20 cellular contexts compared by ENCODE assay signal in genomic region chr14:94321421-94322271, GRCh38. TPM values are rescaled to one million over a fixed set of nuclear protein-coding genes. Genes with fewer than 3 reads are reported as not detected.
"Had no signal": no experiment of that assay in that cellular context is flagged by ENCODE, and none has a peak within 500 bp of the region (broad histone marks: within the 10 kb centered on the region; RNA-seq: fewer than 3 reads in every experiment).

No MANE protein-coding gene starts in this region.

- H3K9me3 ChIP-seq: ascending aorta, pancreas, tibial artery had no signal

- H3K4me1 Mint-ChIP-seq: activated naive CD8-positive, alpha-beta T cell treated with anti-CD3 and anti-CD28 coated beads, Interleukin-2, amount 50 U/mL, for 24 hours; neural crest cell; T-cell had no signal

- H3K4me1 ChIP-seq: ascending aorta, left ventricle myocardium inferior, pancreas, tibial artery had no signal

- DNase-seq: activated CD4-positive, alpha-beta T cell treated with anti-CD3 and anti-CD28 coated beads, Interleukin-2, amount 50 U/mL, for 4 hours; activated naive CD4-positive, alpha-beta T cell treated with anti-CD3 and anti-CD28 coated beads for 36 hours; activated naive CD8-positive, alpha-beta T cell treated with anti-CD3 and anti-CD28 coated beads, Interleukin-2, amount 50 U/mL, for 24 hours; hippocampal formation; kidney; left ventricle myocardium inferior; pancreas; stimulated activated naive CD4-positive, alpha-beta T cell; T-cell; T-helper 9 cell; tibial artery had no signal

- H3K27me3 ChIP-seq: ascending aorta, pancreas had no signal

- H3K27ac Mint-ChIP-seq: activated naive CD4-positive, alpha-beta T cell treated with anti-CD3 and anti-CD28 coated beads for 36 hours; activated naive CD8-positive, alpha-beta T cell treated with anti-CD3 and anti-CD28 coated beads, Interleukin-2, amount 50 U/mL, for 24 hours; activated T-helper 2 cell treated with anti-CD3 and anti-CD28 coated beads, Interferon-gamma antibody, Interleukin-2, Interleukin-4, amounts not matched to agents 10 μg/mL and 5 μg/mL and 100 μg/mL, durations not matched to agents 14 hours and 24 hours and 36 hours; T-cell had no signal

- H3K9me3 Mint-ChIP-seq: activated naive CD4-positive, alpha-beta T cell treated with anti-CD3 and anti-CD28 coated beads for 36 hours; activated naive CD8-positive, alpha-beta T cell treated with anti-CD3 and anti-CD28 coated beads, Interleukin-2, amount 50 U/mL, for 24 hours; activated T-helper 2 cell treated with anti-CD3 and anti-CD28 coated beads, Interferon-gamma antibody, Interleukin-2, Interleukin-4, amounts not matched to agents 10 μg/mL and 5 μg/mL and 100 μg/mL, durations not matched to agents 14 hours and 24 hours and 36 hours; neural crest cell; T-cell had no signal

- H3K36me3 Mint-ChIP-seq: T-cell had no signal

- H3K27ac ChIP-seq: ascending aorta, left ventricle myocardium inferior, SK-N-MC, tibial artery had no signal

- ATAC-seq: activated CD4-positive, CD25-positive, alpha-beta regulatory T cell treated with anti-CD3 and anti-CD28 coated beads, Interleukin-2, amount 50 U/mL, for 24 hours; T-cell had no signal

- H3K4me3 Mint-ChIP-seq: activated naive CD4-positive, alpha-beta T cell treated with anti-CD3 and anti-CD28 coated beads for 36 hours; activated naive CD8-positive, alpha-beta T cell treated with anti-CD3 and anti-CD28 coated beads, Interleukin-2, amount 50 U/mL, for 24 hours; neural crest cell; T-cell had no signal

- H3K4me3 ChIP-seq: ascending aorta, left ventricle myocardium inferior, SK-N-MC, tibial artery had no signal

- H3K36me3 ChIP-seq: ascending aorta, left ventricle myocardium inferior, pancreas, tibial artery had no signal

RNA-seq across cellular contexts. Expression of gene SERPINA6, which starts 1.5 kb away (rescaled TPM):
- total RNA-seq: activated naive CD4-positive, alpha-beta T cell treated with anti-CD3 and anti-CD28 coated beads for 36 hours; activated T-helper 2 cell treated with anti-CD3 and anti-CD28 coated beads, Interferon-gamma antibody, Interleukin-2, Interleukin-4, amounts not matched to agents 10 μg/mL and 5 μg/mL and 100 μg/mL, durations not matched to agents 14 hours and 24 hours and 36 hours; ascending aorta; glomerular endothelial cell; left ventricle myocardium inferior; mesenteric fat pad; neural crest cell; subcutaneous adipose tissue; T-cell had no signal

RNA-seq across cellular contexts. Expression of gene SERPINA10, which starts 28.6 kb away (rescaled TPM):
- total RNA-seq: activated naive CD4-positive, alpha-beta T cell treated with anti-CD3 and anti-CD28 coated beads for 36 hours; activated T-helper 2 cell treated with anti-CD3 and anti-CD28 coated beads, Interferon-gamma antibody, Interleukin-2, Interleukin-4, amounts not matched to agents 10 μg/mL and 5 μg/mL and 100 μg/mL, durations not matched to agents 14 hours and 24 hours and 36 hours; ascending aorta; glomerular endothelial cell; kidney; left ventricle myocardium inferior; mesenteric fat pad; neural crest cell; subcutaneous adipose tissue had no signal
- polyA plus RNA-seq: esophagus had no signal

RNA-seq across cellular contexts. Expression of gene SERPINA2, which starts 44.9 kb away (rescaled TPM):
- total RNA-seq: activated naive CD4-positive, alpha-beta T cell treated with anti-CD3 and anti-CD28 coated beads for 36 hours; activated T-helper 2 cell treated with anti-CD3 and anti-CD28 coated beads, Interferon-gamma antibody, Interleukin-2, Interleukin-4, amounts not matched to agents 10 μg/mL and 5 μg/mL and 100 μg/mL, durations not matched to agents 14 hours and 24 hours and 36 hours; ascending aorta; glomerular endothelial cell; kidney; left ventricle myocardium inferior; mesenteric fat pad; neural crest cell; pancreas; subcutaneous adipose tissue; T-cell had no signal
- polyA plus RNA-seq: esophagus, pancreas had no signal
